Comparison of ENCODE assay signal across 8 cellular contexts in the genomic region with DNA sequence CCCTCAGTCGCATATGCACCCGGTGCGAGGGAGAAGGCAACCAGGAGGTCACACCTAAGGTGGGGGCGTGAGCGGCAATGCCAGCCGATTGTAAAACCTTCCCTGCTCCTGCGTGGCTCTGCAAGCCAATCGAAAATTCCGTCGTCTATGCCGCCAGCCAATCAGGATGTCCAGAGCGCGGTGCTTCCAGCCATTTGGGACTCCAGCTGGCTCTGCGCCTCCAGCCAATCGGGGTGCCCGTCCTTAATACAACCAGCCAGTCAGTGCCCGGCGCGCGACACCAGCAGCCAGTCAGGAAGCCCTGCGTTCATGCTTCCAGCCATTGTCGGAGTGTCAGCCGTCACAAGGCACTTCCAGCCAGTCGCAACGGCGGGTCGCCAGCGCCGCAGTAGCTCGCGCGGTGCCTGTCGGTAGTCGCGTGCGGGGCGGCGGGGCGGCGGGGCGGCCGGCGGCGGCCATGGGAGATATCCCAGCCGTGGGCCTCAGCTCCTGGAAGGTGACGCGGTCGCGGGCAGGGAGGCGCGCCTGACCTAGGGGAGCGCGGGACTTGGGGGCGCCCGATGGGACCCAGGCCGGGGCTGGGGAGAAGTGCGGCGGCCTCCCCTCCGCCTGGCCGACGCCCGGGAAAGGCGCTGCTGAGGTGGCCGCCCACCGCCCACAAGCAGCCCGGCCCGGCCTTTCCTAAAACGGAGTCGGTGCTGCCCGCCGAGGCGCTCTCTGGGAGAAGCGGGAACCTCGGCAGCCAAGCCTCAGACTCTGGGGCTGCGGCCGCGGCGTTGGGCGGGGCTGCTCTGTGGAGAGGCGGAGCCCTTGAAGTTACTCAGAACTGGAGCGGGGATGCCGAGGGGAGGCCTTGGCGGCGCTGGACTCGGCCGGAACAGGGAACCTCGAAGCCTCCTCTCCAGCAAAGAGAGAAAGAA. TPM values are rescaled to one million over a fixed set of nuclear protein-coding genes. Genes with fewer than 3 reads are reported as not detected.
DNase-seq lines count a peak whose midpoint lies in the region; ATAC-seq and TF ChIP-seq lines count a peak whose summit lies in the region.

AKR1E2 (plus strand) TSS at position 340 of the 920 bp plus-strand sequence; CDS start at position 458, 118 bp downstream.

- DNase-seq in AG09319 (ENCODE audit: extremely low read depth, low read depth) (peak; percentile 86), HCT116 (ENCODE audit: low read depth, low spot score) (peak; percentile 83), NOMO-1 treated with dmso at 0.1 percent for 144 hours (lab: John Stamatoyannopoulos, UW; ENCODE audit: unreplicated experiment) (peak; percentile 74), activated T-helper 1 cell treated with Interleukin-2 at 50 U/mL for 16 hours (ENCODE audit: low read depth) (peak; percentile 59), erythroblast (lab: John Stamatoyannopoulos, UW) (peak; percentile 85 to 88)
- peak; percentile 50 for DNase-seq in stimulated activated CD8-positive, alpha-beta memory T cell treated with anti-CD3 and anti-CD28 coated beads, Interleukin-15, amount 100 ng/mL, for 24 hours (ENCODE audit: low read depth)

- BruUV-seq in HCT116 (replicated peaks; lab: Mats Ljungman, UMichigan): no TSS peak

- H2AFZ ChIP-seq in HCT116 (ENCODE audit: low read depth, low read length, poor library complexity, severe bottlenecking): no peak within 1 kb of the TSS

- H3K4me1 ChIP-seq in HCT116 (ENCODE audit: control insufficient read depth in 1 of 2, insufficient read depth in 2 of 2, low read length in 2 of 2) (peaks cover 0 to 17% of the 10 kb centered on the region in 2 experiments; a peak in 1 of 4 replicates), mononuclear cell (ENCODE audit: insufficient read depth, low read length) (peaks cover 17% of the 10 kb centered on the region)

- POLR2A ChIA-PET in HCT116 (lab: Charles Lee): interaction anchor here (0.7 to 2.4 kb wide), 3 partner anchors 10 to 41 kb away, joined by 4 to 5 read pairs (median 4); no protein-coding TSS in a partner anchor

- H3K27ac ChIP-seq in HCT116 (ENCODE audit: low read depth, low read length): peak within 1 kb of the TSS; percentile 65

- H3K36me3 ChIP-seq in HCT116 (ENCODE audit: control insufficient read depth in 1 of 2, insufficient read depth in 2 of 2, low read length in 2 of 2): no peaks in the 10 kb centered on the region

- TF ChIP-seq RAD21 in HCT116 (IDR thresholded peaks at IDR 0.05; ENCODE audit: low read depth): no peak

- no peaks in the 10 kb centered on the region for H3K79me2 ChIP-seq in HCT116 (ENCODE audit: insufficient read depth, low read length)

- TF ChIP-seq CTCF in AG09319 (IDR thresholded peaks at IDR 0.05; ENCODE audit: low read depth, low read length) (no peak; the same call in none of the 2 replicates), HCT116 (IDR thresholded peaks at IDR 0.05 in 2 of 3, conservative IDR thresholded peaks at IDR 0.05 in 1 of 3; ENCODE audit: borderline replicate concordance in 1 of 3, insufficient read depth in 1 of 3, low read depth in 2 of 3, low read length in 2 of 3) (no peak)

- H3K4me3 ChIP-seq in HCT116 (replicated peaks in 1 of 2; ENCODE audit: low read depth in 1 of 2, low read length in 2 of 2) (peak within 1 kb of the TSS; percentile 52 to 56), mononuclear cell (ENCODE audit: low read length) (peak within 1 kb of the TSS; percentile 29)

- intact Hi-C loops in HCT116 (cut with micrococcal nuclease): no loop called here

- RAD21 ChIA-PET in HCT116 (lab: Charles Lee; ENCODE audit: low non-redundant PET in 1 of 2, low total read pairs in 2 of 2, uncharacterized antibody in 2 of 2, unreplicated experiment in 2 of 2): no interaction called here

- peak within 1 kb of the TSS; percentile 77 for H3K4me2 ChIP-seq in HCT116 (ENCODE audit: low read length)

- peak; percentile 88 for ATAC-seq in HCT116
- no peak for ATAC-seq in HG02840 (IDR thresholded peaks at IDR 0.05; ENCODE audit: low FRiP score, unreplicated experiment)

- no peaks in the 10 kb centered on the region for H4K20me1 ChIP-seq in HCT116 (ENCODE audit: insufficient read depth)

- TF ChIP-seq POLR2A in HCT116 (IDR thresholded peaks at IDR 0.05; ENCODE audit: borderline replicate concordance, extremely low read depth, insufficient read depth, insufficient read length) (no peak), erythroblast (IDR thresholded peaks at IDR 0.05; ENCODE audit: low read length) (peak; percentile 43)

- CTCF ChIA-PET in HCT116 (lab: Charles Lee): interaction anchor here (1.2 to 2.0 kb wide), 3 partner anchors 11 to 804 kb away, joined by 4 to 8 read pairs (median 7); no protein-coding TSS in a partner anchor

- H3K9me2 ChIP-seq in HCT116 (ENCODE audit: insufficient read depth): no peaks in the 10 kb centered on the region

- peak within 1 kb of the TSS; percentile 57 for H3K9ac ChIP-seq in HCT116 (ENCODE audit: low read length)

- H3K9me3 ChIP-seq in HCT116 (ENCODE audit: control insufficient read depth in 1 of 2, insufficient read depth in 1 of 2, low read depth in 1 of 2, low read length in 2 of 2) (no peaks in the 10 kb centered on the region), mononuclear cell (ENCODE audit: low read depth, low read length) (no peaks in the 10 kb centered on the region)

- no peaks in the 10 kb centered on the region for H3K27me3 ChIP-seq in HCT116 (ENCODE audit: insufficient read depth, low read length)
- peaks cover 16% of the 10 kb centered on the region for H3K27me3 ChIP-seq in mononuclear cell (ENCODE audit: insufficient read depth, low read length)

TF ChIP-seq in HCT116, 20 proteins besides CTCF, POLR2A, EP300 and RAD21:
- TF ChIP-seq SP1 (IDR thresholded peaks at IDR 0.05; ENCODE audit: low read depth) (peak; percentile 94), YY1 (IDR thresholded peaks at IDR 0.05; ENCODE audit: extremely low read depth, insufficient replicate concordance, low read depth, low read length) (peak; percentile 43), ZFX (IDR thresholded peaks at IDR 0.05) (peak; percentile 49), SRF (IDR thresholded peaks at IDR 0.05; ENCODE audit: low read depth) (no peak), CBX3 (IDR thresholded peaks at IDR 0.05; ENCODE audit: low read depth) (peak; percentile 84; the same call in 1 of the 2 replicates), TCF7L2 (IDR thresholded peaks at IDR 0.05; ENCODE audit: borderline replicate concordance, extremely low read depth, insufficient read depth, insufficient read length) (no peak)
- TF ChIP-seq, protein P1, sequence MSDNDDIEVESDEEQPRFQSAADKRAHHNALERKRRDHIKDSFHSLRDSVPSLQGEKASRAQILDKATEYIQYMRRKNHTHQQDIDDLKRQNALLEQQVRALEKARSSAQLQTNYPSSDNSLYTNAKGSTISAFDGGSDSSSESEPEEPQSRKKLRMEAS (IDR thresholded peaks at IDR 0.05): peak; percentile 90
- TF ChIP-seq, protein P2, sequence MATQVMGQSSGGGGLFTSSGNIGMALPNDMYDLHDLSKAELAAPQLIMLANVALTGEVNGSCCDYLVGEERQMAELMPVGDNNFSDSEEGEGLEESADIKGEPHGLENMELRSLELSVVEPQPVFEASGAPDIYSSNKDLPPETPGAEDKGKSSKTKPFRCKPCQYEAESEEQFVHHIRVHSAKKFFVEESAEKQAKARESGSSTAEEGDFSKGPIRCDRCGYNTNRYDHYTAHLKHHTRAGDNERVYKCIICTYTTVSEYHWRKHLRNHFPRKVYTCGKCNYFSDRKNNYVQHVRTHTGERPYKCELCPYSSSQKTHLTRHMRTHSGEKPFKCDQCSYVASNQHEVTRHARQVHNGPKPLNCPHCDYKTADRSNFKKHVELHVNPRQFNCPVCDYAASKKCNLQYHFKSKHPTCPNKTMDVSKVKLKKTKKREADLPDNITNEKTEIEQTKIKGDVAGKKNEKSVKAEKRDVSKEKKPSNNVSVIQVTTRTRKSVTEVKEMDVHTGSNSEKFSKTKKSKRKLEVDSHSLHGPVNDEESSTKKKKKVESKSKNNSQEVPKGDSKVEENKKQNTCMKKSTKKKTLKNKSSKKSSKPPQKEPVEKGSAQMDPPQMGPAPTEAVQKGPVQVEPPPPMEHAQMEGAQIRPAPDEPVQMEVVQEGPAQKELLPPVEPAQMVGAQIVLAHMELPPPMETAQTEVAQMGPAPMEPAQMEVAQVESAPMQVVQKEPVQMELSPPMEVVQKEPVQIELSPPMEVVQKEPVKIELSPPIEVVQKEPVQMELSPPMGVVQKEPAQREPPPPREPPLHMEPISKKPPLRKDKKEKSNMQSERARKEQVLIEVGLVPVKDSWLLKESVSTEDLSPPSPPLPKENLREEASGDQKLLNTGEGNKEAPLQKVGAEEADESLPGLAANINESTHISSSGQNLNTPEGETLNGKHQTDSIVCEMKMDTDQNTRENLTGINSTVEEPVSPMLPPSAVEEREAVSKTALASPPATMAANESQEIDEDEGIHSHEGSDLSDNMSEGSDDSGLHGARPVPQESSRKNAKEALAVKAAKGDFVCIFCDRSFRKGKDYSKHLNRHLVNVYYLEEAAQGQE (IDR thresholded peaks at IDR 0.05; ENCODE audit: low read depth): no peak

RNA-seq across cellular contexts. Expression of gene AKR1E2, which starts in this region (rescaled TPM):
- total RNA-seq in HCT116 (2021; ENCODE audit: unreplicated experiment) (5.0 TPM), mononuclear cell (19.3 TPM)
- 4.9 and 5.3 TPM in 2 replicates for polyA plus RNA-seq in HCT116 (2012)
